In the genomic region with DNA sequence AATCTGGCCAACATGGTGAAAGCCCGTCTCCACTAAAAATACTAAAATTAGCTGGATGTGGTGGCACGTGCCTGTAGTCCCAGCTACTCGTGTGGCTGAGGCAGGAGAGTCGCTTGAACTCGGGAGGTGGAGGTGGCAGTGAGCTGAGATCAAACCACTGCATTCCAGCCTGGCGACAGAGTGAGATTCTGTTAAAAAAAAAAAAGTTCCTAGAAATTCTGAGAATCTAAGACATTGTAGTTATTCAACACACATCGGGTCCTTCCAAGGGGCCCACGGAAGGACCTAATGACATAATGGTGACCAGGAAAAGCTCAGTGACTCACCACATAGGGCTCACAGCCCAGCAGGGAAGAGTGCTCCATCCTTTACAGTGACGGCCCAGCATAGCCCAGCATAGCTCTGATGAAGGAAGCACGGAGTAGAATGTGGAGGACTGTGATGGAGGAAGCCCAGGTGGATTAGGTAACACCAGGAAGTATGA, we compare ENCODE assay signal across 1 cellular context.
TF ChIP-seq lines count a peak whose summit lies in the region.

No MANE protein-coding gene starts in this region.

TF ChIP-seq in IMR-90, 13 proteins besides CTCF, POLR2A, EP300 and RAD21:
- TF ChIP-seq BHLHE40 (IDR thresholded peaks at IDR 0.05; ENCODE audit: low read depth, low read length), result peak; percentile 7; the same call in 1 of the 2 replicates
TF ChIP-seq in IMR-90: peak in this region for 1; not testable (repeated sequence) for 12.
